Comparison of ENCODE assay signal across 20 cellular contexts in genomic region chr3:178099885-178100284, GRCh38.
A peak's percentile ranks its signal among the peaks of the same experiment; 100 is the strongest.
DNase-seq lines count a peak whose midpoint lies in the region; ATAC-seq, FAIRE-seq and TF ChIP-seq lines count a peak whose summit lies in the region.
"Had no signal": no experiment of that assay in that cellular context is flagged by ENCODE, and none has a peak within 500 bp of the region (broad histone marks: within the 10 kb centered on the region; RNA-seq: fewer than 3 reads in every experiment).

No MANE protein-coding gene starts in this region.

- H3K9ac ChIP-seq in PC-3 (ENCODE audit: low read length) (no peak overlapping the region), astrocyte (ENCODE audit: low read length) (no peak overlapping the region), endodermal cell (ENCODE audit: extremely low read depth, low read length, poor library complexity, severe bottlenecking) (no peak overlapping the region)

- DNase-seq in DMS114 treated with DMSO at 0.1 percent for 48 hours (lab: John Stamatoyannopoulos, UW; ENCODE audit: unreplicated experiment) (peak; percentile 78), PC-3 (peak; percentile 11), astrocyte (ENCODE audit: low read depth) (no peak), endodermal cell (no peak), superior temporal gyrus (ENCODE audit: extremely low spot score) (no peak)
- DNase-seq in stimulated activated naive CD8-positive, alpha-beta T cell treated with anti-CD3 and anti-CD28 coated beads, Interleukin-15, Interleukin-2, amounts not matched to agents 100 U/mL and 50 U/mL, for 24 hours, result no peak
- DNase-seq: AML-193; Caco-2; CD4-positive, alpha-beta T cell; DMS153; DMS79; GDM1 had no signal

- H3K27me3 ChIP-seq in PC-3 (ENCODE audit: low read length) (no peaks in the 10 kb centered on the region), astrocyte (ENCODE audit: insufficient read depth, low read length) (no peaks in the 10 kb centered on the region), endodermal cell (ENCODE audit: control insufficient read depth, insufficient read depth, low read length, poor library complexity, severe bottlenecking) (no peaks in the 10 kb centered on the region)

- intact Hi-C loops in PC-3 (cut with micrococcal nuclease), result no loop called here

- H3K36me3 Mint-ChIP-seq in astrocyte (ENCODE audit: low read depth, unreplicated experiment) (no peaks in the 10 kb centered on the region), endodermal cell (ENCODE audit: low read depth) (peaks cover 2% of the 10 kb centered on the region)

- CTCF ChIA-PET in PC-3 (lab: Charles Lee), result no interaction called here

- peak; percentile 43 for FAIRE-seq in astrocyte (lab: Jason Lieb, UNC)
- FAIRE-seq: A549, GM12892, GM18507, H1 had no signal

- H3K4me2 ChIP-seq in PC-3 (ENCODE audit: low read length) (no peak overlapping the region), astrocyte (ENCODE audit: low read length) (no peak overlapping the region)
- H3K4me2 ChIP-seq: A549 had no signal

- H3K4me1 Mint-ChIP-seq in astrocyte (ENCODE audit: low read depth, unreplicated experiment), result peaks cover 3% of the 10 kb centered on the region
- peaks cover 12% of the 10 kb centered on the region for H3K4me1 Mint-ChIP-seq in endodermal cell

- no peaks in the 10 kb centered on the region for H3K4me1 ChIP-seq in PC-3 (ENCODE audit: insufficient read depth, low read length)
- H3K4me1 ChIP-seq in astrocyte (ENCODE audit: insufficient read depth, low read length), result no peaks in the 10 kb centered on the region
- H3K4me1 ChIP-seq in endodermal cell (ENCODE audit: control insufficient read depth, insufficient read depth, low read length), result no peaks in the 10 kb centered on the region
- H3K4me1 ChIP-seq: Caco-2 had no signal

- ATAC-seq in PC-3, result peak; percentile 53
- ATAC-seq in SK-N-SH treated with all-trans-retinoic acid at 6 μM for 48 hours, result peak; percentile 35; the same call in 1 of the 3 replicates
- ATAC-seq in stimulated activated naive CD8-positive, alpha-beta T cell treated with anti-CD3 and anti-CD28 coated beads, Interleukin-15, Interleukin-2, amounts not matched to agents 100 U/mL and 50 U/mL, for 24 hours, result no peak
- ATAC-seq: A549 had no signal

- H3K36me3 ChIP-seq in PC-3 (ENCODE audit: low read depth, low read length) (no peaks in the 10 kb centered on the region), astrocyte (ENCODE audit: insufficient read depth, low read length) (no peaks in the 10 kb centered on the region), endodermal cell (ENCODE audit: control insufficient read depth, insufficient read depth, low read length) (no peaks in the 10 kb centered on the region)
- H3K36me3 ChIP-seq: HAP-1 had no signal

- H3K9me3 ChIP-seq in PC-3 (ENCODE audit: low read length), result no peaks in the 10 kb centered on the region
- no peaks in the 10 kb centered on the region for H3K9me3 ChIP-seq in astrocyte (ENCODE audit: insufficient read depth, low read depth, low read length)
- peaks cover under 1% of the 10 kb centered on the region for H3K9me3 ChIP-seq in endodermal cell (ENCODE audit: control insufficient read depth, low read length)
- H3K9me3 ChIP-seq: A549, Caco-2, HAP-1 had no signal

- TF ChIP-seq CTCF in PC-3 (conservative IDR thresholded peaks at IDR 0.05; ENCODE audit: low read depth, low read length), result no peak
- no peak for TF ChIP-seq CTCF in astrocyte (IDR thresholded peaks at IDR 0.05; ENCODE audit: insufficient read depth, low read depth, low read length)
- no peak for TF ChIP-seq CTCF in endodermal cell (conservative IDR thresholded peaks at IDR 0.05)

- H3K4me3 Mint-ChIP-seq in astrocyte (ENCODE audit: unreplicated experiment) (no peak overlapping the region), endodermal cell (no peak overlapping the region)
- H3K4me3 Mint-ChIP-seq: CD4-positive, alpha-beta T cell had no signal

- H3K79me2 ChIP-seq in PC-3 (ENCODE audit: low read length) (no peaks in the 10 kb centered on the region), astrocyte (ENCODE audit: insufficient read depth, low read length) (no peaks in the 10 kb centered on the region)

- POLR2A ChIA-PET in PC-3 (lab: Charles Lee; ENCODE audit: unreplicated experiment), result no interaction called here

- H3K9me3 Mint-ChIP-seq in astrocyte (ENCODE audit: unreplicated experiment), result no peaks in the 10 kb centered on the region
- peaks cover 5% of the 10 kb centered on the region for H3K9me3 Mint-ChIP-seq in endodermal cell
- H3K9me3 Mint-ChIP-seq: CD4-positive, alpha-beta T cell had no signal

- no peaks in the 10 kb centered on the region for H4K20me1 ChIP-seq in PC-3 (ENCODE audit: low read length)
- H4K20me1 ChIP-seq in astrocyte (ENCODE audit: insufficient read depth, low read length), result no peaks in the 10 kb centered on the region

- H2AFZ ChIP-seq in PC-3 (ENCODE audit: low read length) (no peak overlapping the region), astrocyte (ENCODE audit: low read depth, low read length) (no peak overlapping the region)

- no peak overlapping the region for H3K27ac ChIP-seq in PC-3 (ENCODE audit: low read length)
- H3K27ac ChIP-seq in astrocyte (ENCODE audit: low read depth, low read length), result no peak overlapping the region
- no peak overlapping the region for H3K27ac ChIP-seq in endodermal cell (ENCODE audit: low read depth, low read length)
- H3K27ac ChIP-seq: 22Rv1, A549, C4-2B had no signal

- H3K9me2 ChIP-seq in PC-3 (replicated peaks; ENCODE audit: low read length), result no peaks in the 10 kb centered on the region

- no peaks in the 10 kb centered on the region for H3K27me3 Mint-ChIP-seq in astrocyte (ENCODE audit: low read depth, unreplicated experiment)
- no peaks in the 10 kb centered on the region for H3K27me3 Mint-ChIP-seq in endodermal cell (ENCODE audit: insufficient read depth)
- H3K27me3 Mint-ChIP-seq: CD4-positive, alpha-beta T cell had no signal

- H3K27ac Mint-ChIP-seq in astrocyte (ENCODE audit: unreplicated experiment) (no peak overlapping the region), endodermal cell (no peak overlapping the region)
- H3K27ac Mint-ChIP-seq: CD4-positive, alpha-beta T cell had no signal

- no TSS peak for BruUV-seq in PC-3 (replicated peaks; lab: Mats Ljungman, UMichigan)

- 76% methylated on average over 2 of the region's 2 CpGs; no CpG with 5 or more reads in 1 of the 2 experiments for WGBS in endodermal cell (ENCODE audit: insufficient coverage in 1 of 2, insufficient read length in 1 of 2), 2 experiments

- H3K4me3 ChIP-seq in PC-3 (ENCODE audit: low read length) (no peak overlapping the region), astrocyte (ENCODE audit: insufficient read depth, low read depth, low read length) (no peak overlapping the region), endodermal cell (ENCODE audit: low read length) (no peak overlapping the region)
- H3K4me3 ChIP-seq: A549, HAP-1 had no signal

- no peaks in the 10 kb centered on the region for H3F3A ChIP-seq in PC-3 (ENCODE audit: low read length, unreplicated experiment)

TF ChIP-seq in SK-N-SH treated with all-trans-retinoic acid at 6 μM for 48 hours, 23 proteins besides CTCF, POLR2A, EP300 and RAD21:
- TF ChIP-seq ARNTL (CRISPR knock-in tag; IDR thresholded peaks at IDR 0.05; ENCODE audit: borderline replicate concordance, low read depth), result no peak
- no peak for TF ChIP-seq ZC3H10 (CRISPR knock-in tag; IDR thresholded peaks at IDR 0.05)
- TF ChIP-seq CSRNP3 (CRISPR knock-in tag; IDR thresholded peaks at IDR 0.05), result no peak
- no peak for TF ChIP-seq GLIS3 (CRISPR knock-in tag; IDR thresholded peaks at IDR 0.05)
- TF ChIP-seq ISL1 (CRISPR knock-in tag; IDR thresholded peaks at IDR 0.05), result no peak
- no peak for TF ChIP-seq ZNF8 (CRISPR knock-in tag; IDR thresholded peaks at IDR 0.05)

Comparison
In these comparisons a context has a peak if more than half of its experiments do, and no peak if none do; other contexts are left out.
1. DNase-seq: peak in DMS114 treated with DMSO at 0.1 percent for 48 hours (single experiment) and PC-3 (single experiment); none in astrocyte (single experiment), endodermal cell (single experiment), stimulated activated naive CD8-positive, alpha-beta T cell treated with anti-CD3 and anti-CD28 coated beads, Interleukin-15, Interleukin-2, amounts not matched to agents 100 U/mL and 50 U/mL, for 24 hours (single experiment) and superior temporal gyrus (single experiment).